In genomic region chrX:29419774-29420553, GRCh38 we compare ENCODE assay signal across 16 cellular contexts.
DNase-seq lines count a peak whose midpoint lies in the region; ATAC-seq and TF ChIP-seq lines count a peak whose summit lies in the region.
"Had no signal": no experiment of that assay in that cellular context is flagged by ENCODE, and none has a peak within 500 bp of the region (broad histone marks: within the 10 kb centered on the region; RNA-seq: fewer than 3 reads in every experiment).

No MANE protein-coding gene starts in this region.

- H3K27ac Mint-ChIP-seq in Caco-2 (ENCODE audit: unreplicated experiment), result peak overlapping the region; percentile 71
- H3K27ac Mint-ChIP-seq: activated naive CD4-positive, alpha-beta T cell treated with anti-CD3 and anti-CD28 coated beads, Interleukin-2, amount 10 ng/mL, durations not matched to agents 7 days and 5 days; progenitor cell of endocrine pancreas had no signal

- no peaks in the 10 kb centered on the region for H3K9me3 Mint-ChIP-seq in Caco-2 (ENCODE audit: unreplicated experiment)
- H3K9me3 Mint-ChIP-seq: activated naive CD4-positive, alpha-beta T cell treated with anti-CD3 and anti-CD28 coated beads, Interleukin-2, amount 10 ng/mL, durations not matched to agents 7 days and 5 days had no signal

- peaks cover 40% of the 10 kb centered on the region for H3K4me1 ChIP-seq in Caco-2
- H3K4me1 ChIP-seq in fibroblast of lung (ENCODE audit: control insufficient read depth, extremely low read depth, insufficient read depth, low read length), result no peaks in the 10 kb centered on the region
- H3K4me1 ChIP-seq: uterus had no signal

- TF ChIP-seq POLR2A in lower leg skin (IDR thresholded peaks at IDR 0.05), result no peak

- H3K27me3 ChIP-seq in Caco-2 (replicated peaks; ENCODE audit: control insufficient read depth, insufficient read depth, low read length) (no peaks in the 10 kb centered on the region), fibroblast of lung (ENCODE audit: control insufficient read depth, insufficient read depth, low read length) (no peaks in the 10 kb centered on the region)
- H3K27me3 ChIP-seq: uterus had no signal

- no peak overlapping the region for H2AFZ ChIP-seq in fibroblast of lung (ENCODE audit: low read length)

- WGBS in lower leg skin, 2 donors, result 30 to 49% methylated on average over 2 of the region's 2 CpGs

- H3K79me2 ChIP-seq in fibroblast of lung (ENCODE audit: control insufficient read depth, insufficient read depth, low read length), result no peaks in the 10 kb centered on the region

- H3K4me3 Mint-ChIP-seq in Caco-2 (ENCODE audit: unreplicated experiment), result no peak overlapping the region
- H3K4me3 Mint-ChIP-seq: activated naive CD4-positive, alpha-beta T cell treated with anti-CD3 and anti-CD28 coated beads, Interleukin-2, amount 10 ng/mL, durations not matched to agents 7 days and 5 days had no signal

- no peaks in the 10 kb centered on the region for H3K36me3 ChIP-seq in Caco-2 (ENCODE audit: control insufficient read depth, insufficient read depth, low read length)
- H3K36me3 ChIP-seq in fibroblast of lung (ENCODE audit: control insufficient read depth, insufficient read depth, low read length), result no peaks in the 10 kb centered on the region
- H3K36me3 ChIP-seq: uterus had no signal

- DNase-seq in Caco-2 (peak; percentile 21 to 50), HS-27A (ENCODE audit: low read depth) (peak; percentile 35), fibroblast of lung (ENCODE audit: low read depth in 2 of 2) (peak; percentile 44 to 93), lower leg skin (ENCODE audit: low spot score in 2 of 2) (no peak), HUDEP-2 (lab: John Stamatoyannopoulos, UW; ENCODE audit: unreplicated experiment in 76 of 76) (no peak)
- DNase-seq: activated naive CD4-positive, alpha-beta T cell treated with anti-CD3 and anti-CD28 coated beads, Interleukin-2, amount 10 ng/mL, durations not matched to agents 7 days and 5 days; DMS 273 treated with DMSO at 0.1 percent for 48 hours; NCI-H1436; NCI-H524; stimulated activated CD4-positive, alpha-beta T cell treated with anti-CD3 and anti-CD28 coated beads, Interleukin-2, amount 100 ng/mL, for 24 hours; uterus had no signal

- H4K20me1 ChIP-seq in fibroblast of lung (ENCODE audit: control insufficient read depth, extremely low read depth, insufficient read depth, low read length), result no peaks in the 10 kb centered on the region

- no peaks in the 10 kb centered on the region for H3K36me3 Mint-ChIP-seq in Caco-2 (ENCODE audit: insufficient read depth, unreplicated experiment)
- H3K36me3 Mint-ChIP-seq: activated naive CD4-positive, alpha-beta T cell treated with anti-CD3 and anti-CD28 coated beads, Interleukin-2, amount 10 ng/mL, durations not matched to agents 7 days and 5 days had no signal

- H3K9me3 ChIP-seq in Caco-2, result no peaks in the 10 kb centered on the region
- no peaks in the 10 kb centered on the region for H3K9me3 ChIP-seq in fibroblast of lung (ENCODE audit: control insufficient read depth, insufficient read depth, low read depth, low read length)
- H3K9me3 ChIP-seq: uterus had no signal

- no peak overlapping the region for H3K27ac ChIP-seq in fibroblast of lung (ENCODE audit: insufficient read depth, low read length)
- H3K27ac ChIP-seq: coronary artery, uterus had no signal

- H3K9ac ChIP-seq in fibroblast of lung (ENCODE audit: insufficient read depth, low read length), result no peak overlapping the region

- CTCF ChIA-PET in Caco-2 (lab: Charles Lee), result interaction anchor here (1.0 kb wide), 1 partner anchor 58 kb away, joined by 3 read pairs; no protein-coding TSS in a partner anchor

- POLR2A ChIA-PET in Caco-2 (lab: Charles Lee), result no interaction called here

- H3K4me2 ChIP-seq in fibroblast of lung (ENCODE audit: extremely low read depth, insufficient read depth, low read length), result no peak overlapping the region

- no peak for TF ChIP-seq CTCF in Caco-2 (IDR thresholded peaks at IDR 0.05; ENCODE audit: insufficient read depth in 1 of 2, low read depth in 1 of 2, low read length in 1 of 2, severe bottlenecking in 1 of 2, unreplicated experiment in 1 of 2)
- TF ChIP-seq CTCF in fibroblast of lung (conservative IDR thresholded peaks at IDR 0.05 in 1 of 2, IDR thresholded peaks at IDR 0.05 in 1 of 2; ENCODE audit: low read depth in 1 of 2, low read length in 2 of 2), result no peak
- no peak for TF ChIP-seq CTCF in lower leg skin (IDR thresholded peaks at IDR 0.05)

- H3K4me1 Mint-ChIP-seq in Caco-2 (ENCODE audit: low read depth, unreplicated experiment), result peaks cover 9% of the 10 kb centered on the region
- H3K4me1 Mint-ChIP-seq: activated naive CD4-positive, alpha-beta T cell treated with anti-CD3 and anti-CD28 coated beads, Interleukin-2, amount 10 ng/mL, durations not matched to agents 7 days and 5 days had no signal

- H3K4me3 ChIP-seq in Caco-2 (ENCODE audit: low read depth, low read length) (no peak overlapping the region), fibroblast of lung (replicated peaks in 1 of 4; ENCODE audit: control extremely low read depth in 1 of 4, insufficient read depth in 1 of 4, low read depth in 3 of 4, low read length in 4 of 4) (no peak overlapping the region), lower leg skin (ENCODE audit: low read depth, poor library complexity, severe bottlenecking) (no peak overlapping the region)
- H3K4me3 ChIP-seq: coronary artery, uterus had no signal

- intact Hi-C loops in Caco-2 (cut with micrococcal nuclease; ENCODE audit: unreplicated experiment) (loop anchor here (5.0 kb wide), 1 partner anchor 122 kb away; no protein-coding TSS in a partner anchor), lower leg skin (cut with DNase I; ENCODE audit: low total_unique reads) (no loop called here)

- no peaks in the 10 kb centered on the region for H3K27me3 Mint-ChIP-seq in Caco-2 (ENCODE audit: insufficient read depth, unreplicated experiment)
- H3K27me3 Mint-ChIP-seq: activated naive CD4-positive, alpha-beta T cell treated with anti-CD3 and anti-CD28 coated beads, Interleukin-2, amount 10 ng/mL, durations not matched to agents 7 days and 5 days; progenitor cell of endocrine pancreas had no signal

- no TSS peak for BruUV-seq in Caco-2 (replicated peaks; lab: Mats Ljungman, UMichigan)

- peak; percentile 66 for ATAC-seq in GM19467 (IDR thresholded peaks at IDR 0.05; ENCODE audit: unreplicated experiment)
- no peak for ATAC-seq in HG03378 (IDR thresholded peaks at IDR 0.05; ENCODE audit: unreplicated experiment)
- ATAC-seq in HG03571 (IDR thresholded peaks at IDR 0.05; ENCODE audit: unreplicated experiment), result no peak

Comparison
In these comparisons a context has a peak if more than half of its experiments do, and no peak if none do; other contexts are left out.
1. DNase-seq: peak in Caco-2 (2 of 2), HS-27A (single experiment) and fibroblast of lung (2 of 2); none in lower leg skin (0 of 2) and HUDEP-2 (0 of 76).